Comparison of ENCODE assay signal across 31 cellular contexts in genomic region chr11:19774817-19775600, GRCh38.
A peak's percentile ranks its signal among the peaks of the same experiment; 100 is the strongest.
DNase-seq lines count a peak whose midpoint lies in the region; ATAC-seq, FAIRE-seq and TF ChIP-seq lines count a peak whose summit lies in the region.
"Had no signal": no experiment of that assay in that cellular context is flagged by ENCODE, and none has a peak within 500 bp of the region (broad histone marks: within the 10 kb centered on the region; RNA-seq: fewer than 3 reads in every experiment).

No MANE protein-coding gene starts in this region.

- peaks cover 10% of the 10 kb centered on the region for H3K9me2 ChIP-seq in GM23338 (ENCODE audit: insufficient read depth)

- POLR2A ChIA-PET in A549 (lab: Yijun Ruan, JAX) = no interaction called here

- H3K27ac ChIP-seq in A549 (no peak overlapping the region), GM23338 (ENCODE audit: low read depth) (no peak overlapping the region)
- H3K27ac ChIP-seq: cardiac muscle cell, colonic mucosa, HL-60, PC-9 had no signal

- no peak overlapping the region for H2AFZ ChIP-seq in GM23338
- H2AFZ ChIP-seq: PC-9 had no signal

- peaks cover 9% of the 10 kb centered on the region; the same call in 1 of the 3 replicates for H3K4me1 ChIP-seq in A549
- H3K4me1 ChIP-seq in GM23338 (ENCODE audit: insufficient read depth) = peaks cover 60% of the 10 kb centered on the region
- H3K4me1 ChIP-seq: colonic mucosa, HAP-1 had no signal

- peaks cover 27% of the 10 kb centered on the region for H3K27me3 Mint-ChIP-seq in GM23338 (ENCODE audit: insufficient read depth, low read depth, poor library complexity)
- H3K27me3 Mint-ChIP-seq in chondrocyte (ENCODE audit: low read depth) = peaks cover 8% of the 10 kb centered on the region
- peaks cover 79% of the 10 kb centered on the region for H3K27me3 Mint-ChIP-seq in nephron (ENCODE audit: low read depth)

- WGBS in A549 (ENCODE audit: missing lambda C conversion rate) = 78% methylated on average over 3 of the region's 3 CpGs

- H3K4me1 Mint-ChIP-seq in GM23338 (peaks cover 76% of the 10 kb centered on the region), chondrocyte (ENCODE audit: low read depth) (peaks cover 46% of the 10 kb centered on the region), nephron (peaks cover 25% of the 10 kb centered on the region)

- H3K4me2 ChIP-seq in A549 (no peak overlapping the region), GM23338 (no peak overlapping the region)

- CTCF ChIA-PET in A549 (lab: Yijun Ruan, JAX) = interaction anchor here (0.9 to 1.4 kb wide), 7 partner anchors 8 to 358 kb away, joined by 3 to 4 read pairs (median 3); no protein-coding TSS in a partner anchor

- H3K36me3 Mint-ChIP-seq in GM23338 (ENCODE audit: low read depth) = peaks cover 28% of the 10 kb centered on the region
- H3K36me3 Mint-ChIP-seq in chondrocyte (ENCODE audit: low read depth) = peaks cover 4% of the 10 kb centered on the region
- H3K36me3 Mint-ChIP-seq in nephron (ENCODE audit: low read depth) = no peaks in the 10 kb centered on the region
- H3K36me3 Mint-ChIP-seq: activated naive CD4-positive, alpha-beta T cell treated with anti-CD3 and anti-CD28 coated beads, Interleukin-2, amount 50 U/mL, for 24 hours; CD4-positive, CD25-positive, alpha-beta regulatory T cell had no signal

- H3F3A ChIP-seq in GM23338 (replicated peaks; ENCODE audit: low read depth) = 0 out of 2 replicates have a peak, but pooled peaks cover 3% of the 10 kb centered on the region

- H3K36me3 ChIP-seq in GM23338 (ENCODE audit: insufficient read depth) = no peaks in the 10 kb centered on the region
- H3K36me3 ChIP-seq: cardiac muscle cell, colonic mucosa, HAP-1, upper lobe of left lung had no signal

- H3K9me3 Mint-ChIP-seq in GM23338 (no peaks in the 10 kb centered on the region), chondrocyte (ENCODE audit: low read depth) (no peaks in the 10 kb centered on the region), nephron (no peaks in the 10 kb centered on the region)
- H3K9me3 Mint-ChIP-seq: activated CD8-positive, alpha-beta T cell treated with anti-CD3 and anti-CD28 coated beads for 36 hours; activated naive CD4-positive, alpha-beta T cell treated with anti-CD3 and anti-CD28 coated beads, Interleukin-2, amount 50 U/mL, for 24 hours; activated T-helper 17 cell treated with anti-CD3 and anti-CD28 coated beads, Interleukin-2, amount 50 U/mL, for 72 hours had no signal

- H3K27me3 ChIP-seq in GM23338 (ENCODE audit: insufficient read depth) = no peaks in the 10 kb centered on the region
- H3K27me3 ChIP-seq: colonic mucosa had no signal

- no peak overlapping the region; the same call in 1 of the 2 replicates for H3K27ac Mint-ChIP-seq in GM23338
- peak overlapping the region; percentile 23 for H3K27ac Mint-ChIP-seq in chondrocyte (ENCODE audit: unreplicated experiment)
- no peak overlapping the region for H3K27ac Mint-ChIP-seq in nephron
- H3K27ac Mint-ChIP-seq: activated CD8-positive, alpha-beta T cell treated with anti-CD3 and anti-CD28 coated beads for 36 hours; activated naive CD4-positive, alpha-beta T cell treated with anti-CD3 and anti-CD28 coated beads, Interleukin-2, amount 50 U/mL, for 24 hours; activated T-helper 17 cell treated with anti-CD3 and anti-CD28 coated beads, Interleukin-2, amount 50 U/mL, for 72 hours; CD4-positive, CD25-positive, alpha-beta regulatory T cell; stimulated activated naive B cell treated with anti-CD40 and anti-IgM and Interleukin-4, amounts not matched to agents 10 μg/mL and 1 μg/mL and 100 μg/mL, for 72 hours had no signal

- ATAC-seq in A549 (no peak), GM23338 (no peak)
- ATAC-seq: activated CD8-positive, alpha-beta T cell treated with anti-CD3 and anti-CD28 coated beads for 36 hours; activated T-helper 17 cell treated with anti-CD3 and anti-CD28 coated beads, Interleukin-2, amount 50 U/mL, for 72 hours; left ventricle myocardium superior; stimulated activated naive B cell treated with anti-CD40 and anti-IgM and Interleukin-4, amounts not matched to agents 10 μg/mL and 1 μg/mL and 100 μg/mL, for 72 hours had no signal

- peaks cover 28% of the 10 kb centered on the region for H3K79me2 ChIP-seq in GM23338 (replicated peaks; ENCODE audit: insufficient read depth)

- no peak for DNase-seq in A549 (ENCODE audit: low read depth in 1 of 2, low spot score in 1 of 2)
- no peak for DNase-seq in GM23338 (ENCODE audit: low spot score)
- no peak for DNase-seq in chondrocyte (ENCODE audit: low spot score)
- DNase-seq in stimulated activated CD4-positive, alpha-beta T cell treated with anti-CD3 and anti-CD28 coated beads, Interleukin-15, amount 100 ng/mL, for 24 hours = no peak
- DNase-seq in RPMI8226 = no peak
- no peak for DNase-seq in COLO829 (ENCODE audit: low spot score)
- DNase-seq in hippocampal formation (lab: John Stamatoyannopoulos, UW) = no peak
- DNase-seq: activated CD8-positive, alpha-beta memory T cell treated with anti-CD3 and anti-CD28 coated beads, Interleukin-2, amount 50 U/mL, for 48 hours; activated CD8-positive, alpha-beta T cell treated with anti-CD3 and anti-CD28 coated beads for 36 hours; CD4-positive, CD25-positive, alpha-beta regulatory T cell; colonic mucosa; effector memory CD4-positive, alpha-beta T cell; head of caudate nucleus; islet precursor cell; Kasumi-1; left ventricle myocardium superior; NCI-H146; NCI-H226; NCI-H526 treated with DMSO at 0.1 percent for 48 hours; nucleus accumbens; PC-9; Right ventricle myocardium superior; stimulated activated naive B cell treated with anti-CD40 and anti-IgM and Interleukin-4, amounts not matched to agents 10 μg/mL and 1 μg/mL and 100 μg/mL, for 72 hours; substantia nigra; upper lobe of left lung had no signal

- H3K4me3 Mint-ChIP-seq in GM23338 (peak overlapping the region; percentile 38; the same call in 1 of the 3 replicates), chondrocyte (ENCODE audit: unreplicated experiment) (no peak overlapping the region), nephron (peak overlapping the region; percentile 60 to 80 (median 63))
- H3K4me3 Mint-ChIP-seq: activated CD8-positive, alpha-beta T cell treated with anti-CD3 and anti-CD28 coated beads for 36 hours; activated naive CD4-positive, alpha-beta T cell treated with anti-CD3 and anti-CD28 coated beads, Interleukin-2, amount 50 U/mL, for 24 hours; stimulated activated naive B cell treated with anti-CD40 and anti-IgM and Interleukin-4, amounts not matched to agents 10 μg/mL and 1 μg/mL and 100 μg/mL, for 72 hours had no signal

- no peaks in the 10 kb centered on the region for H3K9me3 ChIP-seq in A549
- H3K9me3 ChIP-seq: colonic mucosa, HAP-1, upper lobe of left lung had no signal

- no peak for TF ChIP-seq POLR2A in A549 (IDR thresholded peaks at IDR 0.05; ENCODE audit: low read length)

- no peak for TF ChIP-seq CTCF in A549 (IDR thresholded peaks at IDR 0.05)
- no peak for TF ChIP-seq CTCF in GM23338 (conservative IDR thresholded peaks at IDR 0.05; ENCODE audit: low read depth in 2 of 2)
- no peak for TF ChIP-seq CTCF in chondrocyte (IDR thresholded peaks at IDR 0.05)
- no peak for TF ChIP-seq CTCF in nephron (IDR thresholded peaks at IDR 0.05; ENCODE audit: unreplicated experiment in 3 of 3)

- H3K4me3 ChIP-seq in A549 (no peak overlapping the region), GM23338 (no peak overlapping the region)
- H3K4me3 ChIP-seq: cardiac muscle cell, colonic mucosa, HAP-1, PC-9, upper lobe of left lung had no signal

- FAIRE-seq in A549 (lab: Jason Lieb, UNC) = no peak

- TF ChIP-seq EP300 in A549 (IDR thresholded peaks at IDR 0.05) = no peak

- no peak for TF ChIP-seq RAD21 in A549 (conservative IDR thresholded peaks at IDR 0.05 in 1 of 2, IDR thresholded peaks at IDR 0.05 in 1 of 2)

- H4K20me1 ChIP-seq in GM23338 (replicated peaks; ENCODE audit: insufficient read depth) = no peaks in the 10 kb centered on the region; the same call in 1 of the 2 replicates

TF ChIP-seq in A549, 52 proteins besides CTCF, POLR2A, EP300 and RAD21:
- no peak for TF ChIP-seq BCL3 (IDR thresholded peaks at IDR 0.05)
- TF ChIP-seq MAFK (IDR thresholded peaks at IDR 0.05; ENCODE audit: partially characterized antibody) = peak; percentile 57

TF ChIP-seq in GM23338, 12 proteins besides CTCF, POLR2A, EP300 and RAD21 (continues in another document):
- no peak for TF ChIP-seq NANOG (IDR thresholded peaks at IDR 0.05; ENCODE audit: borderline replicate concordance)
- TF ChIP-seq CREB1 (CRISPR knock-in tag; IDR thresholded peaks at IDR 0.05; ENCODE audit: low read depth) = no peak
- TF ChIP-seq ZNF331 (CRISPR knock-in tag; IDR thresholded peaks at IDR 0.05; ENCODE audit: low read depth) = no peak
- no peak for TF ChIP-seq POLR2AphosphoS5 (IDR thresholded peaks at IDR 0.05; ENCODE audit: low read depth)
- TF ChIP-seq EZH2 (IDR thresholded peaks at IDR 0.05; ENCODE audit: low read depth, unreplicated experiment) = no peak
- no peak for TF ChIP-seq STAT1 (IDR thresholded peaks at IDR 0.05; ENCODE audit: unreplicated experiment)
- TF ChIP-seq EZH2phosphoT487 (IDR thresholded peaks at IDR 0.05; ENCODE audit: unreplicated experiment) = no peak
- TF ChIP-seq ETS1 (IDR thresholded peaks at IDR 0.05) = no peak
